In the genomic region with DNA sequence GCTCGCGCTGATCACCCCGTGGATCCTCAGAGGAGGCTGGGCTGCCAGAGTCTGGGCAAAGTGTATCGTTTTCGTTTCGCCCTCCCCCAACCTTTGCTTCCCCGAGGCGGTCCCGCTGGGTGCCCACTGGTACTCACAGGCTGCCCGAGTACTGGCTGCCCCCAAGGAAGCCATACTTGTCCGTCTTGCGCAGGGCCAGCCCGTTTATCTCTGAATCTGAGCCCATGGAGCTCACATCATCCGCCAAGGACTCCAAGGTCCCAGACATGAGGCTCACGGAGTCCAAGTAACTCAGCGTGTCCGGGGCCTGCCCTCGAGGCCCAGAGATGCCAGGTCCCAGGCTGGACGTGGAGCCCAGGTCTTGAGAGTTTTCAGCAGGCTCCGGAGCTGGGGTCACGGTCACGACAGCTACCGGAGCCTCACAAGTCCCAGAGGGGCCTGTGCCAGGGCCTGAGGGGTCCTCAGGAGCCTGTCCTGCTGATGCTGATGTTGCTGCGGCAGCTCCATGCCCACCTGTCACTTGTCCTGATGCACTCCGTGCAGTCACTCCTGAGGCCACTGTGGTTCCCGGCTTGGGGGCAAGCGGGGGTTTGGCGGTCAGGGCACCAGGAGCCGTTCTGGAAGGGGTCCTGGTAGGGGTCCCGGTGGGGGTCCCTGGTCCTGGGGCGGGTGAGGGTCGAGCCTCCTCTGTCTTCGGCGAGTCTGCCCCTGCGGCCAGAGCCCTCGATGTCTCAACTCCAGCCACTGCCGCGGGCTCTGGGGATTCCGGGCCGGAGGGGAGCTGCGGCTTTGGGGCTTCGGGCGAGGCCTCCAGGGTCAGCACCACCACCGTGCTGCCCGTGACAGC, we compare ENCODE assay signal across 6 cellular contexts. TPM values are rescaled to one million over a fixed set of nuclear protein-coding genes. Genes with fewer than 3 reads are reported as not detected.
DNase-seq lines count a peak whose midpoint lies in the region; ATAC-seq lines count a peak whose summit lies in the region.

No MANE protein-coding gene starts in this region.

- peaks cover 18% of the 10 kb centered on the region for H3K36me3 Mint-ChIP-seq in activated naive CD4-positive, alpha-beta T cell treated with anti-CD3 and anti-CD28 coated beads for 36 hours (ENCODE audit: low read depth)
- peaks cover 7% of the 10 kb centered on the region for H3K36me3 Mint-ChIP-seq in memory B cell

- peak overlapping the region; percentile 94 for H3K4me3 Mint-ChIP-seq in activated naive CD4-positive, alpha-beta T cell treated with anti-CD3 and anti-CD28 coated beads for 36 hours
- H3K4me3 Mint-ChIP-seq in memory B cell, result peak overlapping the region; percentile 82

- peaks cover 46% of the 10 kb centered on the region for H3K4me1 Mint-ChIP-seq in activated naive CD4-positive, alpha-beta T cell treated with anti-CD3 and anti-CD28 coated beads for 36 hours (ENCODE audit: low read depth)
- peaks cover 36% of the 10 kb centered on the region for H3K4me1 Mint-ChIP-seq in memory B cell

- no peaks in the 10 kb centered on the region for H3K27me3 Mint-ChIP-seq in activated naive CD4-positive, alpha-beta T cell treated with anti-CD3 and anti-CD28 coated beads for 36 hours (ENCODE audit: low read depth)
- H3K27me3 Mint-ChIP-seq in memory B cell, result no peaks in the 10 kb centered on the region

- no peaks in the 10 kb centered on the region for H3K9me3 Mint-ChIP-seq in activated naive CD4-positive, alpha-beta T cell treated with anti-CD3 and anti-CD28 coated beads for 36 hours
- no peaks in the 10 kb centered on the region for H3K9me3 Mint-ChIP-seq in memory B cell

- no peak for DNase-seq in activated naive CD4-positive, alpha-beta T cell treated with anti-CD3 and anti-CD28 coated beads for 36 hours
- DNase-seq in memory B cell (ENCODE audit: low spot score in 2 of 2) (no peak), NCI-H1436 treated with DMSO at 0.1 percent for 48 hours (lab: John Stamatoyannopoulos, UW) (no peak), NCI-H2081 (lab: John Stamatoyannopoulos, UW) (no peak)

- intact Hi-C loops in activated naive CD4-positive, alpha-beta T cell treated with anti-CD3 and anti-CD28 coated beads for 36 hours (cut with micrococcal nuclease), result no loop called here

- CTCF ChIA-PET in activated naive CD4-positive, alpha-beta T cell treated with anti-CD3 and anti-CD28 coated beads for 36 hours (lab: Charles Lee), result interaction anchor here (0.6 to 1.6 kb wide), 5 partner anchors 14 to 177 kb away, joined by 3 to 6 read pairs (median 5); a partner anchor contains a TSS

- peak overlapping the region; percentile 72 for H3K27ac Mint-ChIP-seq in activated naive CD4-positive, alpha-beta T cell treated with anti-CD3 and anti-CD28 coated beads for 36 hours
- H3K27ac Mint-ChIP-seq in memory B cell, result peak overlapping the region; percentile 58

- ATAC-seq in memory B cell (ENCODE audit: low read depth) (no peak), HG03432 (IDR thresholded peaks at IDR 0.05; ENCODE audit: unreplicated experiment) (no peak)

- H3K4me3 ChIP-seq in GM08714 (ENCODE audit: low read length), result peak overlapping the region; percentile 65

RNA-seq across cellular contexts. Expression of a gene that starts 1.0 kb away (rescaled TPM):
- 10 to 100 TPM; 36.6 to 38.4 TPM for total RNA-seq in activated naive CD4-positive, alpha-beta T cell treated with anti-CD3 and anti-CD28 coated beads for 36 hours

RNA-seq across cellular contexts. Expression of a gene that starts 5.3 kb away (rescaled TPM):
- under 1 TPM; 0.67 to 0.86 TPM for total RNA-seq in activated naive CD4-positive, alpha-beta T cell treated with anti-CD3 and anti-CD28 coated beads for 36 hours

RNA-seq across cellular contexts. Expression of a gene that starts 13.0 kb away (rescaled TPM):
- total RNA-seq in activated naive CD4-positive, alpha-beta T cell treated with anti-CD3 and anti-CD28 coated beads for 36 hours, result 100 to 1,000 TPM; 133 to 134 TPM

RNA-seq across cellular contexts. Expression of a gene that starts 14.2 kb away (rescaled TPM):
- 10 to 100 TPM; 39.2 to 41.4 TPM for total RNA-seq in activated naive CD4-positive, alpha-beta T cell treated with anti-CD3 and anti-CD28 coated beads for 36 hours

RNA-seq across cellular contexts. Expression of a gene that starts 25.9 kb away (rescaled TPM):
- 1 to 10 TPM; 5.3 to 6.0 TPM for total RNA-seq in activated naive CD4-positive, alpha-beta T cell treated with anti-CD3 and anti-CD28 coated beads for 36 hours
